Comparison of ENCODE assay signal across 14 cellular contexts in genomic region chr10:13390604-13391522, GRCh38. TPM values are rescaled to one million over a fixed set of nuclear protein-coding genes. Genes with fewer than 3 reads are reported as not detected.
DNase-seq lines count a peak whose midpoint lies in the region; ATAC-seq and TF ChIP-seq lines count a peak whose summit lies in the region.
"Had no signal": no experiment of that assay in that cellular context is flagged by ENCODE, and none has a peak within 500 bp of the region (broad histone marks: within the 10 kb centered on the region; RNA-seq: fewer than 3 reads in every experiment).

No MANE protein-coding gene starts in this region.

- H3K4me3 ChIP-seq in heart right ventricle (peak overlapping the region in 4 of 10 donors; percentile 8 to 22 (median 14)), upper lobe of right lung (no peak overlapping the region)
- H3K4me3 ChIP-seq: suprapubic skin had no signal

- peaks cover 23% of the 10 kb centered on the region for H3K27me3 Mint-ChIP-seq in mesothelial cell of epicardium (ENCODE audit: low read depth)

- H3K27me3 ChIP-seq in heart right ventricle (peaks cover 0 to 14% (median 0%) of the 10 kb centered on the region in 7 donors), upper lobe of right lung (no peaks in the 10 kb centered on the region)

- H3K4me1 Mint-ChIP-seq in mesothelial cell of epicardium: no peaks in the 10 kb centered on the region

- H3K36me3 ChIP-seq in heart right ventricle: no peaks in the 10 kb centered on the region
- H3K36me3 ChIP-seq in upper lobe of right lung: no peaks in the 10 kb centered on the region
- H3K36me3 ChIP-seq: suprapubic skin had no signal

- H3K27ac ChIP-seq in heart right ventricle: peak overlapping the region in 4 of 10 donors; percentile 3 to 60 (median 42)
- H3K27ac ChIP-seq in upper lobe of right lung: no peak overlapping the region
- H3K27ac ChIP-seq: suprapubic skin had no signal

- no peak overlapping the region for H3K27ac Mint-ChIP-seq in mesothelial cell of epicardium
- H3K27ac Mint-ChIP-seq: progenitor cell of endocrine pancreas; T-helper 2 cell treated with Interferon-gamma antibody and Interleukin-4, amounts not matched to agents 5 μg/mL and 100 μg/mL, for 36 hours had no signal

- DNase-seq in heart right ventricle (peak in 1 of 2 donors; percentile 32), Right ventricle myocardium inferior (ENCODE audit: missing footprints) (no peak), SK-N-DZ (ENCODE audit: low spot score) (peak; percentile 19), globus pallidus (ENCODE audit: low spot score) (peak; percentile 15), upper lobe of right lung (no peak), mesothelial cell of epicardium (ENCODE audit: low spot score in 2 of 2, unreplicated experiment in 2 of 2) (no peak)
- DNase-seq in NK-92 treated with Interleukin-12 subunit alpha and Interleukin-12 subunit beta, amount 100 ng/mL, for 24 hours (lab: John Stamatoyannopoulos, UW): no peak
- DNase-seq: activated CD8-positive, alpha-beta memory T cell treated with anti-CD3 and anti-CD28 coated beads, Interleukin-2, amount 50 U/mL, for 4 hours; mesenchymal stem cell; NCI-H1694 had no signal

- TF ChIP-seq CTCF in heart right ventricle (IDR thresholded peaks at IDR 0.05) (no peak), upper lobe of right lung (IDR thresholded peaks at IDR 0.05) (no peak), mesothelial cell of epicardium (IDR thresholded peaks at IDR 0.05; ENCODE audit: unreplicated experiment) (no peak)

- H3K4me1 ChIP-seq in heart right ventricle (no peaks in the 10 kb centered on the region), upper lobe of right lung (no peaks in the 10 kb centered on the region)

- no peaks in the 10 kb centered on the region for H3K9me3 ChIP-seq in heart right ventricle
- no peaks in the 10 kb centered on the region for H3K9me3 ChIP-seq in upper lobe of right lung
- H3K9me3 ChIP-seq: suprapubic skin had no signal

- no peaks in the 10 kb centered on the region for H3K36me3 Mint-ChIP-seq in mesothelial cell of epicardium

- intact Hi-C loops in heart right ventricle (cut with DNase I) (no loop called here), Right ventricle myocardium inferior (cut with DNase I) (no loop called here), upper lobe of right lung (cut with DNase I) (no loop called here)

- H3K4me3 Mint-ChIP-seq in mesothelial cell of epicardium: no peak overlapping the region
- H3K4me3 Mint-ChIP-seq: T-helper 2 cell treated with Interferon-gamma antibody and Interleukin-4, amounts not matched to agents 5 μg/mL and 100 μg/mL, for 36 hours had no signal

- WGBS in heart right ventricle, 2 donors: 48 to 55% methylated on average over 20 of the region's 20 CpGs

- no peaks in the 10 kb centered on the region for H3K9me3 Mint-ChIP-seq in mesothelial cell of epicardium
- H3K9me3 Mint-ChIP-seq: T-helper 2 cell treated with Interferon-gamma antibody and Interleukin-4, amounts not matched to agents 5 μg/mL and 100 μg/mL, for 36 hours had no signal

- ATAC-seq in heart right ventricle (peak in 6 of 8 donors; percentile 17 to 81 (median 78)), Right ventricle myocardium inferior (no peak), upper lobe of right lung (peak; percentile 74), HG03442 (IDR thresholded peaks at IDR 0.05; ENCODE audit: unreplicated experiment) (no peak)

RNA-seq across cellular contexts. Expression of gene SEPHS1, which starts 42.8 kb away (rescaled TPM):
- total RNA-seq in heart right ventricle (10 to 100 TPM; 26.7 to 38.9 (median 30.4) TPM), Right ventricle myocardium inferior (30.3 TPM), upper lobe of right lung (38.9 TPM), mesothelial cell of epicardium (80.4 to 87.2 TPM (median 85.0 TPM) in 3 replicates)
- 10 to 100 TPM; 17.6 to 23.2 TPM for polyA plus RNA-seq in heart right ventricle
- 87.8 and 101 TPM in 2 replicates for polyA plus RNA-seq in SK-N-DZ (2014; cell fraction: cytosol; rRNA removed)
- 47.1 and 62.9 TPM in 2 replicates for polyA plus RNA-seq in SK-N-DZ (2014; cell fraction: nucleus; rRNA removed)

Comparison
In these comparisons a context has a peak if more than half of its experiments do, and no peak if none do; other contexts are left out.
1. ATAC-seq: peak in heart right ventricle (6 of 8) and upper lobe of right lung (single experiment); none in Right ventricle myocardium inferior (single experiment) and HG03442 (single experiment).
2. DNase-seq: peak in SK-N-DZ (single experiment) and globus pallidus (single experiment); none in Right ventricle myocardium inferior (single experiment), upper lobe of right lung (single experiment), mesothelial cell of epicardium (0 of 2) and NK-92 treated with Interleukin-12 subunit alpha and Interleukin-12 subunit beta, amount 100 ng/mL, for 24 hours (single experiment).